18 cellular contexts compared by ENCODE assay signal in the genomic region with DNA sequence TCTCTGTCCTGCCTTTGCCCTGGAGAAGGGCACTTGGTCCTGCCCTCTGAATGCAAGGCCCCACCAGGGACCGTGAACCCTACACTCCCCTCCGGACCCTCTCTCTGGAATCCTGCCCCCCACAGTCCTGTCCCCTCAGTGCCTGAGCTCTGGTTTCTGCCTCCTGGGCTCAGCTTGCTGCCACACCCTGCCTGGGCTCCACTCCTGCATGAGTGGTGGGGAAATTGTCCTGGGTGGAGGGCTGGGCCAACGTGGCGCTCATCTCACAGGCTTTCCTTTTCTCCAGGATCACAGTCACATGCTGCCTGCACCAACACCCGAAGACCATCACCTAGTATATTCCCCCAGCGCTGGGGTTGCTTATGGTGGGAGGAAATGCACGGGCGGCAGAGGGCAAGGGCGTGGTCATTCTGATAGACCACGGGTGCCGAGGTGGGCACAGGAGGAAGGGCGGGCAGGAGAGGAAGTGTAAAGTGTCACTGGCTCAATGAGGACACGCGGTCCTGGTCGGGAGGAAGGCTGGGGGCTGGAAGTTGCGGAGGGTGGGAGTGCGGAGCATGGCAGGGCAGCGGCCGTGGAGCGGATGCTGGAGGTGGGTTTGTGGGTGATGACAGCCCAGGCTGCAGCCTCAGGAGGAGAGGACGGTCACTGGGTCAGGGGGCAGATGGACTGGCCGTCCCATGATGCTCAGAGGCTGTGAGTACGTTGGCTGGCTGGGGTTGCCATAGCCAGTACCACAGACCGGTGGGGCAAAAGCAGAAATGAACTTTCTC.
DNase-seq lines count a peak whose midpoint lies in the region; ATAC-seq and TF ChIP-seq lines count a peak whose summit lies in the region.
"Had no signal": no experiment of that assay in that cellular context is flagged by ENCODE, and none has a peak within 500 bp of the region (broad histone marks: within the 10 kb centered on the region; RNA-seq: fewer than 3 reads in every experiment).

No MANE protein-coding gene starts in this region.

- no peak overlapping the region for H3K27ac Mint-ChIP-seq in chondrocyte (ENCODE audit: unreplicated experiment)
- H3K27ac Mint-ChIP-seq in natural killer cell treated with Interleukin-12 subunit alpha and Interleukin-12 subunit beta and Interleukin-15 and Interleukin-18, amount 100 ng/mL, for 72 hours = no peak overlapping the region

- no peaks in the 10 kb centered on the region for H3K4me1 Mint-ChIP-seq in chondrocyte (ENCODE audit: low read depth)
- H3K4me1 Mint-ChIP-seq in natural killer cell treated with Interleukin-12 subunit alpha and Interleukin-12 subunit beta and Interleukin-15 and Interleukin-18, amount 100 ng/mL, for 72 hours (ENCODE audit: low read depth in 2 of 2) = no peaks in the 10 kb centered on the region

- no peak for TF ChIP-seq POLR2A in suprapubic skin (IDR thresholded peaks at IDR 0.05)

- DNase-seq in activated effector memory CD4-positive, alpha-beta T cell treated with anti-CD3 and anti-CD28 coated beads, Interleukin-2, amount 50 U/mL, for 16 hours = peak; percentile 38
- DNase-seq in activated effector memory CD4-positive, alpha-beta T cell treated with Interleukin-2 at 50 U/mL for 16 hours = no peak
- DNase-seq in chondrocyte (ENCODE audit: low spot score) (peak; percentile 77), suprapubic skin (ENCODE audit: low spot score in 2 of 2) (peak; percentile 34 to 59), NCI-H128 (lab: John Stamatoyannopoulos, UW; ENCODE audit: unreplicated experiment) (no peak)
- DNase-seq in natural killer cell treated with Interleukin-12 subunit alpha and Interleukin-12 subunit beta and Interleukin-15 and Interleukin-18, amount 100 ng/mL, for 72 hours (ENCODE audit: low spot score) = peak; percentile 28
- DNase-seq: DMS153, EL, Karpas-422, MM.1S, NCI-H1105 treated with DMSO at 0.1 percent for 48 hours, NCI-H187 treated with DMSO at 0.1 percent for 48 hours, NCI-H2171, NCI-H82 had no signal

- H3K27ac ChIP-seq in suprapubic skin = no peak overlapping the region
- H3K27ac ChIP-seq: BLaER1 treated with 17β-estradiol and CSF1 and Interleukin-3, amounts not matched to agents 10 nM and 100 nM; Peyer's patch had no signal

- H3K4me3 ChIP-seq in suprapubic skin = no peak overlapping the region
- H3K4me3 ChIP-seq: BLaER1 treated with 17β-estradiol and CSF1 and Interleukin-3, amounts not matched to agents 10 nM and 100 nM; Peyer's patch had no signal

- no peak for TF ChIP-seq EP300 in suprapubic skin (IDR thresholded peaks at IDR 0.05)

- H3K36me3 Mint-ChIP-seq in chondrocyte (ENCODE audit: low read depth) = no peaks in the 10 kb centered on the region
- peaks cover 8% of the 10 kb centered on the region for H3K36me3 Mint-ChIP-seq in natural killer cell treated with Interleukin-12 subunit alpha and Interleukin-12 subunit beta and Interleukin-15 and Interleukin-18, amount 100 ng/mL, for 72 hours

- peaks cover 32% of the 10 kb centered on the region for H3K9me3 Mint-ChIP-seq in chondrocyte (ENCODE audit: low read depth)
- no peaks in the 10 kb centered on the region for H3K9me3 Mint-ChIP-seq in natural killer cell treated with Interleukin-12 subunit alpha and Interleukin-12 subunit beta and Interleukin-15 and Interleukin-18, amount 100 ng/mL, for 72 hours

- ATAC-seq in natural killer cell treated with Interleukin-12 subunit alpha and Interleukin-12 subunit beta and Interleukin-15 and Interleukin-18, amount 100 ng/mL, for 72 hours = peak in 1 of 2 donors; percentile 40
- no peak for ATAC-seq in HG03571 (IDR thresholded peaks at IDR 0.05; ENCODE audit: unreplicated experiment)
- ATAC-seq in GM18868 (IDR thresholded peaks at IDR 0.05; ENCODE audit: unreplicated experiment) = no peak

- H3K36me3 ChIP-seq in suprapubic skin = no peaks in the 10 kb centered on the region
- H3K36me3 ChIP-seq: Peyer's patch had no signal

- H3K4me3 Mint-ChIP-seq in chondrocyte (ENCODE audit: unreplicated experiment) = no peak overlapping the region
- H3K4me3 Mint-ChIP-seq in natural killer cell treated with Interleukin-12 subunit alpha and Interleukin-12 subunit beta and Interleukin-15 and Interleukin-18, amount 100 ng/mL, for 72 hours = no peak overlapping the region

- H3K9me3 ChIP-seq in suprapubic skin = no peaks in the 10 kb centered on the region

- no peaks in the 10 kb centered on the region for H3K4me1 ChIP-seq in suprapubic skin

- 87% methylated on average over 24 of the region's 24 CpGs for WGBS in suprapubic skin

- H3K27me3 Mint-ChIP-seq in chondrocyte (ENCODE audit: low read depth) = no peaks in the 10 kb centered on the region
- peaks cover 10 to 18% of the 10 kb centered on the region in 2 donors for H3K27me3 Mint-ChIP-seq in natural killer cell treated with Interleukin-12 subunit alpha and Interleukin-12 subunit beta and Interleukin-15 and Interleukin-18, amount 100 ng/mL, for 72 hours

- peaks cover 14% of the 10 kb centered on the region for H3K27me3 ChIP-seq in suprapubic skin
- H3K27me3 ChIP-seq: BLaER1 treated with 17β-estradiol and CSF1 and Interleukin-3, amounts not matched to agents 10 nM and 100 nM; Peyer's patch had no signal

- TF ChIP-seq CTCF in chondrocyte (IDR thresholded peaks at IDR 0.05) (no peak), suprapubic skin (IDR thresholded peaks at IDR 0.05) (no peak)

Comparison
In these comparisons a context has a peak if more than half of its experiments do, and no peak if none do; other contexts are left out.
1. DNase-seq: peak in activated effector memory CD4-positive, alpha-beta T cell treated with anti-CD3 and anti-CD28 coated beads, Interleukin-2, amount 50 U/mL, for 16 hours (single experiment), chondrocyte (single experiment), natural killer cell treated with Interleukin-12 subunit alpha and Interleukin-12 subunit beta and Interleukin-15 and Interleukin-18, amount 100 ng/mL, for 72 hours (single experiment) and suprapubic skin (2 of 2); none in activated effector memory CD4-positive, alpha-beta T cell treated with Interleukin-2 at 50 U/mL for 16 hours (single experiment) and NCI-H128 (single experiment).